19 cellular contexts compared by ENCODE assay signal in the genomic region with DNA sequence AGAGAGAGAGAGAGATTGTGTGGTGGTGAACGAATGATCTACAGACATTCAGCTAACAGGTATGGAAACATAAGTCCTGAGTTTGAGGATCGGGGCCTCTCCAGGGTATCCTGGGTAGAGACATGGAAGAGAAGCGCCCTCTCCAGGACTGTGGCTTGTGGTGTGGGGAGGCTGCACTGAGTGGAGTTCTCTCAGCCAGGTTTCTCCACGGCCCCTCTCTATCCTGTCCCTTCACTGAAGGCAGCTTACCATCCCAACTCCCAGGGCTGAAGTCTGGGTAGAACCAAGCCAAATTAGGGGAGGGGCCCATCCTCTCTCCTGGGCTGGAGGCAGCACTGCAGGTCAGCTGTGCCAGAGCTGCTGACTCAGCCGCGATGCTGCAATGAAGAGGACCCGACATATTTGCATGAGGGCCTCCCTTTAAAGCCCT. TPM values are rescaled to one million over a fixed set of nuclear protein-coding genes. Genes with fewer than 3 reads are reported as not detected.
DNase-seq lines count a peak whose midpoint lies in the region; ATAC-seq and TF ChIP-seq lines count a peak whose summit lies in the region.
"Had no signal": no experiment of that assay in that cellular context is flagged by ENCODE, and none has a peak within 500 bp of the region (broad histone marks: within the 10 kb centered on the region; RNA-seq: fewer than 3 reads in every experiment).

No MANE protein-coding gene starts in this region.

- no peak overlapping the region for H3K27ac Mint-ChIP-seq in H9
- H3K27ac Mint-ChIP-seq: activated CD4-positive, alpha-beta T cell treated with anti-CD3 and anti-CD28 coated beads, Interleukin-2, amount 10 ng/mL, durations not matched to agents 7 days and 5 days; activated T-helper 1 cell treated with anti-CD3 and anti-CD28 coated beads, Interleukin-12 subunit alpha, Interleukin-12 subunit beta, Interleukin-2, Interleukin-4 antibody, amounts not matched to agents 30 ng/mL and 10 ng/mL and 1 ng/mL, durations not matched to agents 14 hours and 24 hours and 36 hours; T-helper 2 cell treated with Interferon-gamma antibody and Interleukin-4, amounts not matched to agents 5 μg/mL and 100 μg/mL, for 36 hours had no signal

- H3K36me3 ChIP-seq in prostate gland (no peaks in the 10 kb centered on the region), adrenal gland (replicated peaks in 1 of 2) (no peaks in the 10 kb centered on the region)
- H3K36me3 ChIP-seq: suprapubic skin had no signal

- no peak overlapping the region for H2AK5ac ChIP-seq in H9 (ENCODE audit: insufficient read length, low read length)

- peak; percentile 68 for DNase-seq in 8988T
- DNase-seq in H9: peak; percentile 80
- DNase-seq in SK-MEL-5 (ENCODE audit: low read depth, low spot score): peak; percentile 53
- no peak for DNase-seq in fibroblast of mammary gland (ENCODE audit: low read depth)
- DNase-seq in NCI-H1092 treated with DMSO at 0.1 percent for 48 hours (lab: John Stamatoyannopoulos, UW): no peak
- no peak for DNase-seq in prostate gland (ENCODE audit: low spot score)
- DNase-seq in adrenal gland: no peak
- DNase-seq: activated CD4-positive, alpha-beta T cell treated with anti-CD3 and anti-CD28 coated beads, Interleukin-2, amount 10 ng/mL, durations not matched to agents 7 days and 5 days; amniotic stem cell; Calu3; NCI-H1417; small intestine had no signal

- no peak for ATAC-seq in HG03460 (IDR thresholded peaks at IDR 0.05; ENCODE audit: unreplicated experiment)

- peaks cover 0 to 1% (median 0%) of the 10 kb centered on the region in 3 experiments; a peak in 1 of 7 replicates for H3K36me3 Mint-ChIP-seq in H9 (ENCODE audit: insufficient read depth in 1 of 3, low read depth in 3 of 3)

- no peak overlapping the region for H3K9ac ChIP-seq in H9 (ENCODE audit: extremely low read depth, insufficient read length, low read length)

- peaks cover 41% of the 10 kb centered on the region for H3K27me3 Mint-ChIP-seq in H9 (ENCODE audit: low read depth)

- H3K27me3 ChIP-seq in H9 (ENCODE audit: insufficient read depth, low read length) (peaks cover 15% of the 10 kb centered on the region), prostate gland (replicated peaks; ENCODE audit: insufficient read depth) (peaks cover 13% of the 10 kb centered on the region), adrenal gland (peaks cover 39% of the 10 kb centered on the region)

- intact Hi-C loops in prostate gland (cut with DNase I): no loop called here
- intact Hi-C loops in adrenal gland (cut with DNase I): no loop called here

- H3K4me1 ChIP-seq in H9 (ENCODE audit: insufficient read depth, low read length) (no peaks in the 10 kb centered on the region; the same call in 1 of the 2 replicates), prostate gland (replicated peaks) (no peaks in the 10 kb centered on the region), adrenal gland (replicated peaks in 1 of 2) (peaks cover 0 to 2% of the 10 kb centered on the region in 2 donors)

- H3K79me1 ChIP-seq in H9 (ENCODE audit: insufficient read depth, low read depth, low read length, poor library complexity, severe bottlenecking): no peaks in the 10 kb centered on the region

- no peak overlapping the region for H3K23ac ChIP-seq in H9 (ENCODE audit: insufficient read length, low read depth, low read length)

- TF ChIP-seq CTCF in H9 (conservative IDR thresholded peaks at IDR 0.05): peak; percentile 48; the same call in 2 of the 3 replicates
- TF ChIP-seq CTCF in fibroblast of mammary gland (conservative IDR thresholded peaks at IDR 0.05; ENCODE audit: control insufficient read depth, insufficient read depth, low read depth, low read length): peak; percentile 12
- TF ChIP-seq CTCF in prostate gland (IDR thresholded peaks at IDR 0.05): no peak
- no peak for TF ChIP-seq CTCF in adrenal gland (IDR thresholded peaks at IDR 0.05)

- peaks cover 2% of the 10 kb centered on the region for H3K23me2 ChIP-seq in H9 (ENCODE audit: insufficient read length, low read depth, low read length, poor library complexity, severe bottlenecking)

- no CpG with 5 or more reads among the region's 7 CpGs for WGBS in H9 (ENCODE audit: extremely low coverage, insufficient read length, low lambda C conversion rate)
- whole genome bisulfite sequencing in prostate gland: 74% methylated on average over 7 of the region's 7 CpGs
- WGBS in adrenal gland, 4 donors: 66 to 77% (median 70%) methylated on average over 6 to 7 of the region's 7 CpGs

- no peak overlapping the region for H4K8ac ChIP-seq in H9 (replicated peaks; ENCODE audit: insufficient read length, low read depth, low read length)

- H2AFZ ChIP-seq in H9 (ENCODE audit: low read length): no peak overlapping the region

- H2BK5ac ChIP-seq in H9 (ENCODE audit: insufficient read length, low read length): no peak overlapping the region

- H3K4me2 ChIP-seq in H9 (ENCODE audit: insufficient read depth, insufficient read length, low read length): no peak overlapping the region

- H4K5ac ChIP-seq in H9 (ENCODE audit: insufficient read length, low read depth, low read length): no peak overlapping the region

- H2BK120ac ChIP-seq in H9 (ENCODE audit: low read depth, low read length, poor library complexity, severe bottlenecking): no peak overlapping the region

- no peak overlapping the region for H4K91ac ChIP-seq in H9 (ENCODE audit: insufficient read length, low read depth, low read length)

- no peak overlapping the region for H3K18ac ChIP-seq in H9 (ENCODE audit: insufficient read length, low read depth, low read length)

- H2BK20ac ChIP-seq in H9 (ENCODE audit: low read depth, low read length, poor library complexity, severe bottlenecking): no peak overlapping the region

- no peaks in the 10 kb centered on the region for H4K20me1 ChIP-seq in H9 (ENCODE audit: control insufficient read depth, insufficient read depth, insufficient read length)

- no peak overlapping the region for H3K56ac ChIP-seq in H9 (ENCODE audit: insufficient read length, low read depth, low read length)

- H3K27ac ChIP-seq in H9 (ENCODE audit: insufficient read length, low read depth, low read length) (no peak overlapping the region), prostate gland (no peak overlapping the region), adrenal gland (no peak overlapping the region)
- H3K27ac ChIP-seq: suprapubic skin had no signal

- in situ Hi-C loops in SK-MEL-5 (cut with HindIII; ENCODE audit: low pct_unique_long_range_greater_than_20kb, low sequenced_read_pairs): no loop called here

- H2BK12ac ChIP-seq in H9 (ENCODE audit: insufficient read length, low read depth, low read length): no peak overlapping the region

- H3K4ac ChIP-seq in H9 (ENCODE audit: low read depth, low read length): no peak overlapping the region

- H3K4me3 ChIP-seq in fibroblast of mammary gland (ENCODE audit: control insufficient read depth, low read depth, low read length) (no peak overlapping the region), prostate gland (no peak overlapping the region), adrenal gland (no peak overlapping the region)
- H3K4me3 ChIP-seq: suprapubic skin had no signal

- no peak overlapping the region for H3K4me3 Mint-ChIP-seq in H9
- H3K4me3 Mint-ChIP-seq: activated CD4-positive, alpha-beta T cell treated with anti-CD3 and anti-CD28 coated beads, Interleukin-2, amount 10 ng/mL, durations not matched to agents 7 days and 5 days; activated T-helper 1 cell treated with anti-CD3 and anti-CD28 coated beads, Interleukin-12 subunit alpha, Interleukin-12 subunit beta, Interleukin-2, Interleukin-4 antibody, amounts not matched to agents 30 ng/mL and 10 ng/mL and 1 ng/mL, durations not matched to agents 14 hours and 24 hours and 36 hours; neural crest cell; T-helper 2 cell treated with Interferon-gamma antibody and Interleukin-4, amounts not matched to agents 5 μg/mL and 100 μg/mL, for 36 hours had no signal

- peaks cover 4 to 19% of the 10 kb centered on the region in 2 experiments for H3K4me1 Mint-ChIP-seq in H9

- H3K14ac ChIP-seq in H9 (ENCODE audit: insufficient read depth, low read length): no peak overlapping the region

- H3T11ph ChIP-seq in H9 (ENCODE audit: low read length): no peak overlapping the region

- H3K9me3 ChIP-seq in H9 (ENCODE audit: control insufficient read depth, low read depth, low read length) (no peaks in the 10 kb centered on the region), prostate gland (no peaks in the 10 kb centered on the region), adrenal gland (replicated peaks in 1 of 3) (no peaks in the 10 kb centered on the region)
- H3K9me3 ChIP-seq: suprapubic skin had no signal

- H3K9me3 Mint-ChIP-seq in H9: peaks cover 0 to 2% of the 10 kb centered on the region in 2 experiments; a peak in 1 of 5 replicates
- H3K9me3 Mint-ChIP-seq: activated CD4-positive, alpha-beta T cell treated with anti-CD3 and anti-CD28 coated beads, Interleukin-2, amount 10 ng/mL, durations not matched to agents 7 days and 5 days; activated T-helper 1 cell treated with anti-CD3 and anti-CD28 coated beads, Interleukin-12 subunit alpha, Interleukin-12 subunit beta, Interleukin-2, Interleukin-4 antibody, amounts not matched to agents 30 ng/mL and 10 ng/mL and 1 ng/mL, durations not matched to agents 14 hours and 24 hours and 36 hours; neural crest cell; T-helper 2 cell treated with Interferon-gamma antibody and Interleukin-4, amounts not matched to agents 5 μg/mL and 100 μg/mL, for 36 hours had no signal

- TF ChIP-seq POLR2A in prostate gland (IDR thresholded peaks at IDR 0.05) (no peak), adrenal gland (IDR thresholded peaks at IDR 0.05) (no peak)

- no peak overlapping the region for H2BK15ac ChIP-seq in H9 (ENCODE audit: low read depth, low read length)

- H3K79me2 ChIP-seq in H9 (ENCODE audit: insufficient read depth, low read length): no peaks in the 10 kb centered on the region

RNA-seq across cellular contexts. Expression of a gene that starts 6.2 kb away (rescaled TPM):
- total RNA-seq in H9 (2021) (6.0 and 6.4 TPM in 2 replicates), prostate gland (1 to 10 TPM in 1 of 2 donors, under 1 TPM in 1; 0.87 to 1.1 TPM), adrenal gland (1 to 10 TPM in 2 of 8 donors, under 1 TPM in 2, not detected in 4; 0.55 to 1.5 (median 0.94) TPM)
- 3.8 and 5.0 TPM in 2 replicates for total RNA-seq in SK-MEL-5 (2014; rRNA removed; shearing (Covaris generic))
- polyA plus RNA-seq in SK-MEL-5 (2015; cell fraction: cytosol; rRNA removed): 19.1 and 20.9 TPM in 2 replicates
- 0.89 and 4.8 TPM in 2 replicates for polyA plus RNA-seq in SK-MEL-5 (2015; cell fraction: nucleus; rRNA removed)
- polyA plus RNA-seq in adrenal gland: 1 to 10 TPM in 1 of 3 donors, under 1 TPM in 2; 0.27 to 3.3 (median 0.88) TPM
- total RNA-seq: suprapubic skin had no signal

RNA-seq across cellular contexts. Expression of a gene that starts 14.4 kb away (rescaled TPM):
- total RNA-seq in H9 (2021) (51.8 and 52.6 TPM in 2 replicates), prostate gland (1 to 10 TPM; 1.8 to 2.5 TPM), adrenal gland (1 to 10 TPM in 2 of 8 donors, under 1 TPM in 5, not detected in 1; 0.21 to 1.3 (median 0.83) TPM)
- total RNA-seq in SK-MEL-5 (2014; rRNA removed; shearing (Covaris generic)): 2.0 and 2.5 TPM in 2 replicates
- polyA plus RNA-seq in SK-MEL-5 (2015; cell fraction: cytosol; rRNA removed): 27.0 and 33.9 TPM in 2 replicates
- polyA plus RNA-seq in SK-MEL-5 (2015; cell fraction: nucleus; rRNA removed): 71.6 and 71.8 TPM in 2 replicates
- polyA plus RNA-seq in adrenal gland: under 1 TPM; 0.20 to 0.46 (median 0.24) TPM

RNA-seq across cellular contexts. Expression of a gene that starts 46.6 kb away (rescaled TPM):
- total RNA-seq in H9 (2021): 1.1 and 1.2 TPM in 2 replicates
- total RNA-seq in SK-MEL-5 (2014; rRNA removed; shearing (Covaris generic)): not detected in 2 replicates
- not detected in 2 replicates for polyA plus RNA-seq in SK-MEL-5 (2015; cell fraction: cytosol; rRNA removed)
- not detected in 2 replicates for polyA plus RNA-seq in SK-MEL-5 (2015; cell fraction: nucleus; rRNA removed)
- under 1 TPM in 1 of 2 donors, not detected in 1; 0.62 TPM for total RNA-seq in prostate gland
- total RNA-seq in adrenal gland: 1 to 10 TPM in 6 of 8 donors, under 1 TPM in 1, not detected in 1; 0.88 to 9.1 (median 1.6) TPM
- 1 to 10 TPM in 1 of 3 donors, under 1 TPM in 2; 0.62 to 3.2 (median 0.98) TPM for polyA plus RNA-seq in adrenal gland
- total RNA-seq: activated CD4-positive, alpha-beta T cell treated with anti-CD3 and anti-CD28 coated beads, Interleukin-2, amount 10 ng/mL, durations not matched to agents 7 days and 5 days; activated T-helper 1 cell treated with anti-CD3 and anti-CD28 coated beads, Interleukin-12 subunit alpha, Interleukin-12 subunit beta, Interleukin-2, Interleukin-4 antibody, amounts not matched to agents 30 ng/mL and 10 ng/mL and 1 ng/mL, durations not matched to agents 14 hours and 24 hours and 36 hours; Calu3; lung microvascular endothelial cell; neural crest cell; RPMI7951 had no signal

Comparison
In these comparisons a context has a peak if more than half of its experiments do, and no peak if none do; other contexts are left out.
1. DNase-seq: peak in 8988T (single experiment), H9 (single experiment) and SK-MEL-5 (single experiment); none in fibroblast of mammary gland (single experiment), NCI-H1092 treated with DMSO at 0.1 percent for 48 hours (single experiment), prostate gland (single experiment) and adrenal gland (0 of 7).
2. CTCF ChIP-seq: peak in H9 (single experiment) and fibroblast of mammary gland (single experiment); none in prostate gland (0 of 4) and adrenal gland (0 of 6).
3. RNA of a gene that starts 14.4 kb away (total RNA-seq): 51.8 to 52.6 TPM in H9; 1.8 to 2.5 TPM in prostate gland, 2.0 to 2.5 TPM in SK-MEL-5 and 0.21 to 1.3 TPM in adrenal gland; every median in the first group is over 10 times any median in the second.